17 cellular contexts compared by ENCODE assay signal in the genomic region with DNA sequence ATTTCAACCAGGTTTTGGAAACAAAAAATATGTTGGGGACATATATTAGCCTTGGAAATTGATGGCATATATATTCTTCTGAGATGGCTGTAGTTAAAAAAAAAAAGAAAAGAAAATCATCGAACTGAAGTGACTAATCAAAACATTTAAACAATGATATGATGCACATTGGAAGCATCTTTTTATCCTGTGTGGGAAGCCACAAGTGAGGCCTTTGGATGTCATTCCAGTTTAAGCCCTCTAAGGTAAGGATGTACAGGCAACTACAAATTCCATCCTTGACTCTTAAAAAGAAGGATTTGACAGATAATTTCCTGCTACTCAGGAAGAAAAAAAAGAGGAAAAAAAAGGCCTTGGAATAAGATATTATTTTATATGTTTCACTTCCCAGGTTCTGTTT. TPM values are rescaled to one million over a fixed set of nuclear protein-coding genes. Genes with fewer than 3 reads are reported as not detected.
DNase-seq lines count a peak whose midpoint lies in the region; ATAC-seq, FAIRE-seq and TF ChIP-seq lines count a peak whose summit lies in the region.
"Had no signal": no experiment of that assay in that cellular context is flagged by ENCODE, and none has a peak within 500 bp of the region (broad histone marks: within the 10 kb centered on the region; RNA-seq: fewer than 3 reads in every experiment).

No MANE protein-coding gene starts in this region.

- no peak for FAIRE-seq in GM12892 (lab: Jason Lieb, UNC)

- DNase-seq in GM03348 (ENCODE audit: low spot score) (peak; percentile 38), RPMI7951 (ENCODE audit: low read depth) (peak; percentile 74), epithelial cell of prostate (ENCODE audit: low read depth, low spot score) (no peak), osteoblast (ENCODE audit: insufficient read length, low spot score, missing footprints) (no peak), SKM-1 (lab: John Stamatoyannopoulos, UW; ENCODE audit: unreplicated experiment) (no peak), GM13977 (ENCODE audit: low spot score) (no peak), GM12892 (ENCODE audit: insufficient read length) (no peak)
- DNase-seq: activated CD4-positive, alpha-beta memory T cell treated with anti-CD3 and anti-CD28 coated beads, Interleukin-2, amount 10 ng/mL, durations not matched to agents 7 days and 5 days; anterior cingulate cortex; CD4-positive, alpha-beta memory T cell; left cardiac atrium; MV-4-11; naive B cell; SHP77 had no signal

- peaks cover 48% of the 10 kb centered on the region for H3K4me1 ChIP-seq in osteoblast (ENCODE audit: insufficient read depth, low read length)

- ATAC-seq in GM21367 (IDR thresholded peaks at IDR 0.05; ENCODE audit: unreplicated experiment): no peak
- ATAC-seq: left cardiac atrium; stimulated activated memory B cell treated with anti-CD40 and anti-IgM and Interleukin-4, amounts not matched to agents 10 μg/mL and 1 μg/mL and 100 μg/mL, for 72 hours had no signal

- H4K20me1 ChIP-seq in osteoblast (ENCODE audit: insufficient read depth, low read length): no peaks in the 10 kb centered on the region

- in situ Hi-C loops in GM13977 (cut with MboI; ENCODE audit: low pct_unique_long_range_greater_than_20kb, low sequenced_read_pairs, unreplicated experiment): no loop called here

- H3K27ac ChIP-seq in epithelial cell of prostate (peak overlapping the region; percentile 95), osteoblast (ENCODE audit: low read depth, low read length) (peak overlapping the region; percentile 87)

- peak overlapping the region; percentile 69 for H3K4me2 ChIP-seq in osteoblast (ENCODE audit: insufficient read depth, low read length)

- H3K36me3 ChIP-seq in osteoblast (ENCODE audit: insufficient read depth, low read length): no peaks in the 10 kb centered on the region
- H3K36me3 ChIP-seq: right atrium auricular region had no signal

- H3K9me3 ChIP-seq in osteoblast (ENCODE audit: low read depth, low read length): no peaks in the 10 kb centered on the region
- H3K9me3 ChIP-seq: right atrium auricular region had no signal

- TF ChIP-seq POLR2A in GM12892 (IDR thresholded peaks at IDR 0.05; ENCODE audit: low read depth, low read length): no peak

- no peaks in the 10 kb centered on the region for H3K79me2 ChIP-seq in osteoblast (ENCODE audit: insufficient read depth, low read length)

- H3K4me3 ChIP-seq in osteoblast (ENCODE audit: insufficient read depth, low read length): no peak overlapping the region
- H3K4me3 ChIP-seq: right atrium auricular region had no signal

- no peak overlapping the region for H2AFZ ChIP-seq in osteoblast (ENCODE audit: low read length)

- TF ChIP-seq CTCF in osteoblast (IDR thresholded peaks at IDR 0.05; ENCODE audit: extremely low read depth, low read depth, low read length) (no peak), GM13977 (IDR thresholded peaks at IDR 0.05; ENCODE audit: extremely low read depth, insufficient read depth, missing control alignments) (no peak)

- no peaks in the 10 kb centered on the region for H3K27me3 ChIP-seq in osteoblast (ENCODE audit: insufficient read depth, low read length)
- H3K27me3 ChIP-seq: right atrium auricular region had no signal

RNA-seq across cellular contexts. Expression of a gene that starts 9.6 kb away (rescaled TPM):
- total RNA-seq in RPMI7951 (2014; rRNA removed; shearing (Covaris generic)): 3.8 and 4.5 TPM in 2 replicates
- 0.29 and 1.1 TPM in 2 replicates for total RNA-seq in osteoblast
- polyA plus RNA-seq in GM12892 (2012; ENCODE audit: missing spikeins): 0.49 TPM
- total RNA-seq: activated CD4-positive, alpha-beta memory T cell treated with anti-CD3 and anti-CD28 coated beads, Interleukin-2, amount 10 ng/mL, durations not matched to agents 7 days and 5 days; CD4-positive, alpha-beta memory T cell had no signal
- polyA plus RNA-seq: CD4-positive, alpha-beta memory T cell had no signal

Comparison
In these comparisons a context has a peak if more than half of its experiments do, and no peak if none do; other contexts are left out.
1. DNase-seq: peak in GM03348 (single experiment) and RPMI7951 (single experiment); none in epithelial cell of prostate (single experiment), osteoblast (single experiment), SKM-1 (single experiment), GM13977 (single experiment) and GM12892 (single experiment).